In the genomic region with DNA sequence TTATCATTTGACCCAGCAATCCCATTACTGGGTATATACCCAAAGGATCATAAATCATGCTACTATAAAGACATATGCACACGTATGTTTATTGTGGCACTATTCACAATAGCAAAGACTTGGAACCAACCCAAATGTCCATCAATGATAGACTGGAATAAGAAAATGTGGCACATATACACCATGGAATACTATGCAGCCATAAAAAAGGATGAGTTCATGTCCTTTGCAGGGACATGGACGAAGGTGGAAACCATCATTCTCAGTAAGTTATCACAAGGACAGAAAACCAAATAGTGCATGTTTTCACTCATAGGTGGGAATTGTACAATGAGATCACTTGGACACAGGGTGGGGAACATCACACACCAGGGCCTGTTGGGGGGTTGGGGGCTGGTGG, we compare ENCODE assay signal across 6 cellular contexts. TPM values are rescaled to one million over a fixed set of nuclear protein-coding genes. Genes with fewer than 3 reads are reported as not detected.
"Had no signal": no experiment of that assay in that cellular context is flagged by ENCODE, and none has a peak within 500 bp of the region (broad histone marks: within the 10 kb centered on the region; RNA-seq: fewer than 3 reads in every experiment).

No MANE protein-coding gene starts in this region.

RNA-seq across cellular contexts. Expression of a gene that starts 22.4 kb away (rescaled TPM):
- total RNA-seq: left colon; mesenteric fat pad; mononuclear cell; mucosa of descending colon; naive thymus-derived CD4-positive, alpha-beta T cell had no signal
- polyA plus RNA-seq: immature natural killer cell; naive thymus-derived CD4-positive, alpha-beta T cell had no signal

RNA-seq across cellular contexts. Expression of a gene that starts 51.2 kb away (rescaled TPM):
- polyA plus RNA-seq: naive thymus-derived CD4-positive, alpha-beta T cell had no signal
